In genomic region chr4:182810103-182810605, GRCh38 we compare ENCODE assay signal across 18 cellular contexts.
A peak's percentile ranks its signal among the peaks of the same experiment; 100 is the strongest.
DNase-seq lines count a peak whose midpoint lies in the region; ATAC-seq, FAIRE-seq and TF ChIP-seq lines count a peak whose summit lies in the region.
"Had no signal": no experiment of that assay in that cellular context is flagged by ENCODE, and none has a peak within 500 bp of the region (broad histone marks: within the 10 kb centered on the region; RNA-seq: fewer than 3 reads in every experiment).

No MANE protein-coding gene starts in this region.

- TF ChIP-seq POLR2A in GM12878 (IDR thresholded peaks at IDR 0.05; ENCODE audit: low read depth, low read length) = no peak

- in situ Hi-C loops in GM12878 (cut with MboI) = no loop called here

- ATAC-seq in GM12878 = no peak
- no peak for ATAC-seq in GM19023 (IDR thresholded peaks at IDR 0.05; ENCODE audit: unreplicated experiment)

- CTCF ChIA-PET in GM12878 (lab: Yijun Ruan, JAX) = no interaction called here

- peak overlapping the region; percentile 80 for H2AFZ ChIP-seq in KMS-11 (ENCODE audit: low read depth)
- H2AFZ ChIP-seq in GM12878 (ENCODE audit: control insufficient read depth, low read depth, low read length) = no peak overlapping the region
- no peak overlapping the region for H2AFZ ChIP-seq in osteoblast (ENCODE audit: low read length)

- DNase-seq in GM12878 (ENCODE audit: low read depth, low spot score) = no peak
- no peak for DNase-seq in mesendoderm
- DNase-seq in cerebellar nuclear complex (lab: John Stamatoyannopoulos, UW) = no peak
- DNase-seq in NCI-H187 (lab: John Stamatoyannopoulos, UW) = no peak
- no peak for DNase-seq in osteoblast (ENCODE audit: insufficient read length, low spot score, missing footprints)
- DNase-seq: GOT3, NCI-H1092 treated with DMSO at 0.1 percent for 48 hours, NCI-H146, NCI-H2081, NCI-H2171 treated with DMSO at 0.1 percent for 48 hours, NCI-H446 treated with DMSO at 0.1 percent for 48 hours, Right ventricle myocardium superior had no signal

- TF ChIP-seq RAD21 in GM12878 (IDR thresholded peaks at IDR 0.05; ENCODE audit: insufficient read depth, low read depth, low read length) = no peak

- no peak overlapping the region for H2BK120ac ChIP-seq in mesendoderm (ENCODE audit: low read depth, low read length)

- H3K9ac ChIP-seq in BLaER1 (no peak overlapping the region), KMS-11 (peak overlapping the region; percentile 77; the same call in 1 of the 2 replicates), GM12878 (ENCODE audit: control insufficient read depth, insufficient read depth, low read length) (no peak overlapping the region; the same call in 1 of the 2 replicates), mesendoderm (ENCODE audit: low read length) (no peak overlapping the region)

- peaks cover 38% of the 10 kb centered on the region for H3K9me3 ChIP-seq in BLaER1
- H3K9me3 ChIP-seq in GM12878 (replicated peaks; ENCODE audit: control insufficient read depth, insufficient read depth, low read length) = peaks cover 7% of the 10 kb centered on the region; the same call in 2 of the 3 replicates
- H3K9me3 ChIP-seq in osteoblast (ENCODE audit: low read depth, low read length) = no peaks in the 10 kb centered on the region

- H3K27me3 ChIP-seq in BLaER1 (no peaks in the 10 kb centered on the region), KMS-11 (ENCODE audit: insufficient read depth, low read depth) (no peaks in the 10 kb centered on the region), GM12878 (replicated peaks in 1 of 2; ENCODE audit: control insufficient read depth in 2 of 2, insufficient read depth in 2 of 2, low read length in 1 of 2) (no peaks in the 10 kb centered on the region), mesendoderm (ENCODE audit: insufficient read depth, low read length, poor library complexity) (no peaks in the 10 kb centered on the region), osteoblast (ENCODE audit: insufficient read depth, low read length) (peaks cover 5% of the 10 kb centered on the region)

- POLR2A ChIA-PET in GM12878 (lab: Charles Lee) = no interaction called here

- H3K18ac ChIP-seq in mesendoderm (ENCODE audit: low read length) = no peak overlapping the region

- no peak overlapping the region for H4K5ac ChIP-seq in mesendoderm (ENCODE audit: low read length)

- H3K4me2 ChIP-seq in BLaER1 (peak overlapping the region; percentile 92), KMS-11 (peak overlapping the region; percentile 71), GM12878 (ENCODE audit: control insufficient read depth, insufficient read depth) (no peak overlapping the region), mesendoderm (ENCODE audit: low read length) (no peak overlapping the region), osteoblast (ENCODE audit: insufficient read depth, low read length) (no peak overlapping the region)

- BruUV-seq in GM12878 (replicated peaks; lab: Mats Ljungman, UMichigan) = no TSS peak

- H3K79me2 ChIP-seq in KMS-11 (ENCODE audit: insufficient read depth, low read depth) (no peaks in the 10 kb centered on the region), GM12878 (ENCODE audit: control insufficient read depth, insufficient read depth, low read length) (no peaks in the 10 kb centered on the region), mesendoderm (ENCODE audit: control insufficient read depth, insufficient read depth, low read length) (no peaks in the 10 kb centered on the region), osteoblast (ENCODE audit: insufficient read depth, low read length) (no peaks in the 10 kb centered on the region)

- no peak overlapping the region for H3K23ac ChIP-seq in mesendoderm (ENCODE audit: low read length)

- H4K20me1 ChIP-seq in BLaER1 (no peaks in the 10 kb centered on the region), KMS-11 (ENCODE audit: insufficient read depth) (no peaks in the 10 kb centered on the region), GM12878 (ENCODE audit: control insufficient read depth, insufficient read depth) (no peaks in the 10 kb centered on the region), osteoblast (ENCODE audit: insufficient read depth, low read length) (no peaks in the 10 kb centered on the region)

- intact Hi-C loops in GM12878 (cut with micrococcal nuclease; ENCODE audit: unreplicated experiment) = no loop called here

- SMC1A ChIA-PET in GM12878 (lab: Charles Lee; ENCODE audit: uncharacterized antibody, unreplicated experiment) = no interaction called here

- H3K4ac ChIP-seq in mesendoderm (ENCODE audit: low read depth, low read length) = no peak overlapping the region

- H3K36me3 ChIP-seq in BLaER1 = peaks cover 7% of the 10 kb centered on the region; the same call in 1 of the 2 replicates
- no peaks in the 10 kb centered on the region for H3K36me3 ChIP-seq in KMS-11 (ENCODE audit: insufficient read depth)
- no peaks in the 10 kb centered on the region for H3K36me3 ChIP-seq in GM12878 (ENCODE audit: control insufficient read depth in 2 of 2, insufficient read depth in 2 of 2, low read length in 1 of 2)
- H3K36me3 ChIP-seq in mesendoderm (ENCODE audit: control insufficient read depth, insufficient read depth, low read length) = no peaks in the 10 kb centered on the region
- H3K36me3 ChIP-seq in osteoblast (ENCODE audit: insufficient read depth, low read length) = no peaks in the 10 kb centered on the region

- H2BK15ac ChIP-seq in mesendoderm (replicated peaks; ENCODE audit: low read depth) = no peak overlapping the region

- no peak overlapping the region for H2BK5ac ChIP-seq in mesendoderm (ENCODE audit: low read length)

- peak overlapping the region; percentile 73; the same call in 1 of the 2 replicates for H3K27ac ChIP-seq in BLaER1
- peak overlapping the region; percentile 91 for H3K27ac ChIP-seq in KMS-11
- peak overlapping the region; percentile 82; the same call in 1 of the 2 replicates for H3K27ac ChIP-seq in GM12878 (ENCODE audit: control insufficient read depth, insufficient read depth)
- H3K27ac ChIP-seq in mesendoderm (ENCODE audit: low read depth, low read length) = no peak overlapping the region
- no peak overlapping the region for H3K27ac ChIP-seq in osteoblast (ENCODE audit: low read depth, low read length)
- H3K27ac ChIP-seq: SK-N-MC had no signal

- peak; percentile 98 for FAIRE-seq in GM12878 (lab: Jason Lieb, UNC)
- FAIRE-seq: A204.1, G401.6 had no signal

- H3K4me3 ChIP-seq in BLaER1 (no peak overlapping the region), KMS-11 (IDR thresholded peaks at IDR 0.05; ENCODE audit: insufficient read depth, low read depth, low read length) (no peak overlapping the region), GM12878 (no peak overlapping the region), mesendoderm (ENCODE audit: low read length) (no peak overlapping the region), osteoblast (ENCODE audit: insufficient read depth, low read length) (no peak overlapping the region)
- H3K4me3 ChIP-seq: SK-N-MC had no signal

- H3K4me1 ChIP-seq in BLaER1 = peaks cover 51% of the 10 kb centered on the region
- H3K4me1 ChIP-seq in KMS-11 (ENCODE audit: low read depth, poor library complexity, severe bottlenecking) = peaks cover 26% of the 10 kb centered on the region
- H3K4me1 ChIP-seq in GM12878 (ENCODE audit: control insufficient read depth, insufficient read depth, low read length) = peaks cover 24% of the 10 kb centered on the region
- H3K4me1 ChIP-seq in mesendoderm (ENCODE audit: control insufficient read depth, low read depth, low read length) = no peaks in the 10 kb centered on the region
- H3K4me1 ChIP-seq in osteoblast (ENCODE audit: insufficient read depth, low read length) = peaks cover 5% of the 10 kb centered on the region

- no peak overlapping the region for H4K8ac ChIP-seq in mesendoderm (ENCODE audit: low read depth, low read length)

- no peaks in the 10 kb centered on the region for H3K79me1 ChIP-seq in mesendoderm (ENCODE audit: low read length)

- H3K56ac ChIP-seq in mesendoderm (ENCODE audit: low read length) = peak overlapping the region; percentile 11

- no peak overlapping the region for H2AK5ac ChIP-seq in mesendoderm (ENCODE audit: low read length)

- no peak for TF ChIP-seq EP300 in GM12878 (IDR thresholded peaks at IDR 0.05; ENCODE audit: borderline replicate concordance in 1 of 2, control insufficient read depth in 1 of 2, low read depth in 2 of 2, low read length in 2 of 2)

- WGBS in GM12878 (ENCODE audit: insufficient coverage, insufficient replicate concordance, low lambda C conversion rate, missing lambda C conversion rate) = 89% methylated on average over 4 of the region's 4 CpGs
- 100% methylated on average over 4 of the region's 4 CpGs for WGBS in mesendoderm (ENCODE audit: extremely low coverage, insufficient coverage, low lambda C conversion rate)

- peak; percentile 46 for TF ChIP-seq CTCF in KMS-11 (conservative IDR thresholded peaks at IDR 0.05; ENCODE audit: low read depth, low read length)
- TF ChIP-seq CTCF in GM12878 (IDR thresholded peaks at IDR 0.05 in 2 of 3, conservative IDR thresholded peaks at IDR 0.05 in 1 of 3; ENCODE audit: control insufficient read depth in 2 of 3, extremely low read depth in 1 of 3, insufficient read depth in 1 of 3, low read depth in 3 of 3, low read length in 3 of 3) = peak in 1 of 3 experiments; percentile 2; a peak in 2 of 6 replicates
- TF ChIP-seq CTCF in osteoblast (IDR thresholded peaks at IDR 0.05; ENCODE audit: extremely low read depth, low read depth, low read length) = no peak

- RAD21 ChIA-PET in GM12878 (lab: Charles Lee; ENCODE audit: unreplicated experiment) = no interaction called here

TF ChIP-seq in GM12878, 131 proteins besides CTCF, POLR2A, EP300 and RAD21:
- TF ChIP-seq NR2C2 (IDR thresholded peaks at IDR 0.05; ENCODE audit: borderline replicate concordance, control insufficient read depth, insufficient read length, low read depth) (peak; percentile 42), SRF (IDR thresholded peaks at IDR 0.05; ENCODE audit: low read depth in 2 of 2, low read length in 2 of 2) (no peak), E4F1 (IDR thresholded peaks at IDR 0.05; ENCODE audit: borderline replicate concordance, partially characterized antibody) (peak; percentile 25), HDGF (IDR thresholded peaks at IDR 0.05) (peak; percentile 95)

Comparison
In these comparisons a context has a peak if more than half of its experiments do, and no peak if none do; other contexts are left out.
1. H3K27ac ChIP-seq: peak in BLaER1 (single experiment), KMS-11 (single experiment) and GM12878 (single experiment); none in mesendoderm (single experiment) and osteoblast (single experiment).
2. H3K4me2 ChIP-seq: peak in BLaER1 (single experiment) and KMS-11 (single experiment); none in GM12878 (single experiment), mesendoderm (single experiment) and osteoblast (single experiment).